8 cellular contexts compared by ENCODE assay signal in the genomic region with DNA sequence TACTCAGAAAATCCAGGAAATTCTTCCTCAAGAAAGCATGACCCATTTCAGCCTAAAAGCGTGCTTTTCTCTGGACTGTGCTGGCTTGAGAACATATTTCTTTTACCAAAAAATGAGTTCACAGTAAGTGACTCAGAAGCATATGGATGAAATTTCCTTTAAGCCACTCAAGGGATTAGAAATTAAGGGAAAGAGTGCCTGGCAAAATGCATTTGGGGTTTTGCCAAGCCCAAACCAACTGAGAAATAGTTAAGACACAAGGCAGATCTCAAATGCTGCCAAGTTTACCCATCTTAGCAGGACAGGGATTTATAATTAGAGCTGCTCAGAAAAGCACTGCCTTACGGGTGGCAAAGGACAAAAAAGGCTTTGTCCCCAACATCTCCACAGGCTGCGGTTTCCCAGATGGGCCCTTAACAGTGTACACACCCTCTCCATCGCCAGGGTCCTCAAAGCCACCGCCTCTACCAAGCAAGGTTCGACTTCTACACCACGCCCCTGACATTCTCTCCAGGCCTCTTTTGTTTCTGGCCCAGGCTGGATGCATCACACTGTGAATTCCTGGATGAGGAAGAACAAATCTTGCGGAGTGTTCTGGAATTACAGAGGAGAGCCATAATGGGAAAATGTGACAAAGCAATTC. TPM values are rescaled to one million over a fixed set of nuclear protein-coding genes. Genes with fewer than 3 reads are reported as not detected.
A peak's percentile ranks its signal among the peaks of the same experiment; 100 is the strongest.
DNase-seq lines count a peak whose midpoint lies in the region; ATAC-seq and TF ChIP-seq lines count a peak whose summit lies in the region.

No MANE protein-coding gene starts in this region.

- POLR2A ChIA-PET in T-cell (lab: Charles Lee) = no interaction called here

- no peaks in the 10 kb centered on the region for H3K9me3 ChIP-seq in SK-N-MC (ENCODE audit: low read depth, low read length)

- intact Hi-C loops in posterior vena cava (cut with DNase I) = no loop called here

- peak; percentile 61 for DNase-seq in ELR (ENCODE audit: low read depth)
- peak; percentile 74 for DNase-seq in SK-N-MC (ENCODE audit: low read depth, low spot score)
- DNase-seq in foreskin fibroblast = peak; percentile 90 to 96
- peak; percentile 75 for DNase-seq in skeletal muscle cell (ENCODE audit: low read depth)
- no peak for DNase-seq in posterior vena cava (ENCODE audit: low spot score)
- DNase-seq in T-cell = no peak
- no peak for DNase-seq in effector memory CD8-positive, alpha-beta T cell
- no peak for DNase-seq in erythroblast (lab: John Stamatoyannopoulos, UW)

- no peaks in the 10 kb centered on the region for H3K36me3 ChIP-seq in SK-N-MC (ENCODE audit: insufficient read depth, low read length)

- H3K27ac Mint-ChIP-seq in T-cell = no peak overlapping the region
- no peak overlapping the region for H3K27ac Mint-ChIP-seq in effector memory CD8-positive, alpha-beta T cell

- ATAC-seq in T-cell (replicated peaks in 1 of 4) = no peak
- no peak for ATAC-seq in effector memory CD8-positive, alpha-beta T cell (replicated peaks)

- no peak overlapping the region for H3K4me3 Mint-ChIP-seq in T-cell
- H3K4me3 Mint-ChIP-seq in effector memory CD8-positive, alpha-beta T cell = no peak overlapping the region

- TF ChIP-seq POLR2A in erythroblast (IDR thresholded peaks at IDR 0.05; ENCODE audit: low read length) = no peak

- no peaks in the 10 kb centered on the region for H3K27me3 Mint-ChIP-seq in T-cell
- H3K27me3 Mint-ChIP-seq in effector memory CD8-positive, alpha-beta T cell = no peaks in the 10 kb centered on the region

- peak overlapping the region; percentile 94 for H3K27ac ChIP-seq in SK-N-MC

- H3K9ac ChIP-seq in SK-N-MC (ENCODE audit: insufficient read length) = peak overlapping the region; percentile 30

- TF ChIP-seq CTCF in foreskin fibroblast (IDR thresholded peaks at IDR 0.05; ENCODE audit: low read depth, low read length) = no peak

- CTCF ChIA-PET in T-cell (lab: Charles Lee) = no interaction called here

- H3K4me3 ChIP-seq in SK-N-MC (peak overlapping the region; percentile 59), foreskin fibroblast (ENCODE audit: low read depth in 1 of 2, low read length in 2 of 2) (no peak overlapping the region), skeletal muscle cell (ENCODE audit: low read depth, low read length) (no peak overlapping the region)

- no peaks in the 10 kb centered on the region for H3K9me3 Mint-ChIP-seq in T-cell
- H3K9me3 Mint-ChIP-seq in effector memory CD8-positive, alpha-beta T cell = no peaks in the 10 kb centered on the region

- peaks cover 11 to 16% (median 13%) of the 10 kb centered on the region in 3 donors for H3K4me1 Mint-ChIP-seq in T-cell
- H3K4me1 Mint-ChIP-seq in effector memory CD8-positive, alpha-beta T cell (ENCODE audit: low read depth in 2 of 2) = no peaks in the 10 kb centered on the region

- peaks cover 12% of the 10 kb centered on the region for H3K36me3 Mint-ChIP-seq in T-cell
- H3K36me3 Mint-ChIP-seq in effector memory CD8-positive, alpha-beta T cell (ENCODE audit: insufficient read depth) = peaks cover 4% of the 10 kb centered on the region

RNA-seq across cellular contexts. Expression of gene CDHR3, which starts 30.1 kb away (rescaled TPM):
- 1 to 10 TPM; 3.5 to 3.7 TPM for total RNA-seq in posterior vena cava
- total RNA-seq in T-cell = 10 to 100 TPM; 10.5 to 18.5 (median 14.5) TPM

RNA-seq across cellular contexts. Expression of gene ATXN7L1, which starts 56.6 kb away (rescaled TPM):
- total RNA-seq in posterior vena cava (1 to 10 TPM; 9.5 to 9.7 TPM), T-cell (10 to 100 TPM; 42.3 to 54.7 (median 47.4) TPM)

Comparison
In these comparisons a context has a peak if more than half of its experiments do, and no peak if none do; other contexts are left out.
1. DNase-seq: peak in ELR (single experiment), SK-N-MC (single experiment), foreskin fibroblast (2 of 2) and skeletal muscle cell (single experiment); none in posterior vena cava (single experiment), T-cell (0 of 34), effector memory CD8-positive, alpha-beta T cell (0 of 3) and erythroblast (0 of 2).
2. RNA of gene ATXN7L1, which starts 56.6 kb away (total RNA-seq): 42.3 to 54.7 TPM in T-cell; 9.5 to 9.7 TPM in posterior vena cava; every median in the first group is over 4 times any median in the second.